Comparison of ENCODE assay signal across 8 cellular contexts in genomic region chr17:81391964-81392908, GRCh38. TPM values are rescaled to one million over a fixed set of nuclear protein-coding genes. Genes with fewer than 3 reads are reported as not detected.
DNase-seq lines count a peak whose midpoint lies in the region; ATAC-seq and TF ChIP-seq lines count a peak whose summit lies in the region.

No MANE protein-coding gene starts in this region.

- intact Hi-C loops in Right ventricle myocardium superior (cut with DNase I), result loop anchor here (5.0 kb wide), 1 partner anchor 95 kb away; the partner anchor contains the start of gene SLC38A10
- intact Hi-C loops in prostate gland (cut with DNase I), result loop anchor here (5.0 kb wide), 1 partner anchor 135 kb away; no protein-coding TSS in a partner anchor

- in situ Hi-C loops in G401 (cut with HindIII; ENCODE audit: low sequenced_read_pairs), result no loop called here

- peaks cover 18% of the 10 kb centered on the region for H3K4me1 ChIP-seq in prostate gland (replicated peaks)

- WGBS in prostate gland, result 9% methylated on average over 33 of the region's 33 CpGs

- no peak for TF ChIP-seq CTCF in prostate gland (IDR thresholded peaks at IDR 0.05)

- DNase-seq in G401 (ENCODE audit: low spot score), result peak; percentile 58
- peak; percentile 33 for DNase-seq in UCSD-AML1 (lab: John Stamatoyannopoulos, UW; ENCODE audit: unreplicated experiment)
- peak; percentile 83 for DNase-seq in Right ventricle myocardium superior
- no peak for DNase-seq in prostate gland (ENCODE audit: low spot score)

- ATAC-seq in Right ventricle myocardium superior (ENCODE audit: poor library complexity), result no peak
- ATAC-seq in HG03045 (IDR thresholded peaks at IDR 0.05; ENCODE audit: unreplicated experiment), result no peak
- no peak for ATAC-seq in GM21723 (IDR thresholded peaks at IDR 0.05; ENCODE audit: unreplicated experiment)
- ATAC-seq in GM21367 (IDR thresholded peaks at IDR 0.05; ENCODE audit: unreplicated experiment), result no peak
- ATAC-seq in GM18909 (IDR thresholded peaks at IDR 0.05; ENCODE audit: poor library complexity, unreplicated experiment), result no peak

- H3K9me3 ChIP-seq in prostate gland, result no peaks in the 10 kb centered on the region

- TF ChIP-seq POLR2A in prostate gland (IDR thresholded peaks at IDR 0.05), result no peak

- H3K27me3 ChIP-seq in prostate gland (replicated peaks; ENCODE audit: insufficient read depth), result no peaks in the 10 kb centered on the region

- peak overlapping the region; percentile 88 to 97 for H3K4me3 ChIP-seq in prostate gland

- peak overlapping the region; percentile 96 to 99 for H3K27ac ChIP-seq in prostate gland

- H3K36me3 ChIP-seq in prostate gland, result no peaks in the 10 kb centered on the region

RNA-seq across cellular contexts. Expression of gene BAHCC1, which starts 3.0 kb away (rescaled TPM):
- 5.3 and 9.6 TPM in 2 replicates for total RNA-seq in G401 (2014; rRNA removed; shearing (Covaris generic))
- total RNA-seq in Right ventricle myocardium superior (8.0 TPM), prostate gland (10 to 100 TPM; 11.4 to 28.9 TPM)
